Comparison of ENCODE assay signal across 1 cellular context in the genomic region with DNA sequence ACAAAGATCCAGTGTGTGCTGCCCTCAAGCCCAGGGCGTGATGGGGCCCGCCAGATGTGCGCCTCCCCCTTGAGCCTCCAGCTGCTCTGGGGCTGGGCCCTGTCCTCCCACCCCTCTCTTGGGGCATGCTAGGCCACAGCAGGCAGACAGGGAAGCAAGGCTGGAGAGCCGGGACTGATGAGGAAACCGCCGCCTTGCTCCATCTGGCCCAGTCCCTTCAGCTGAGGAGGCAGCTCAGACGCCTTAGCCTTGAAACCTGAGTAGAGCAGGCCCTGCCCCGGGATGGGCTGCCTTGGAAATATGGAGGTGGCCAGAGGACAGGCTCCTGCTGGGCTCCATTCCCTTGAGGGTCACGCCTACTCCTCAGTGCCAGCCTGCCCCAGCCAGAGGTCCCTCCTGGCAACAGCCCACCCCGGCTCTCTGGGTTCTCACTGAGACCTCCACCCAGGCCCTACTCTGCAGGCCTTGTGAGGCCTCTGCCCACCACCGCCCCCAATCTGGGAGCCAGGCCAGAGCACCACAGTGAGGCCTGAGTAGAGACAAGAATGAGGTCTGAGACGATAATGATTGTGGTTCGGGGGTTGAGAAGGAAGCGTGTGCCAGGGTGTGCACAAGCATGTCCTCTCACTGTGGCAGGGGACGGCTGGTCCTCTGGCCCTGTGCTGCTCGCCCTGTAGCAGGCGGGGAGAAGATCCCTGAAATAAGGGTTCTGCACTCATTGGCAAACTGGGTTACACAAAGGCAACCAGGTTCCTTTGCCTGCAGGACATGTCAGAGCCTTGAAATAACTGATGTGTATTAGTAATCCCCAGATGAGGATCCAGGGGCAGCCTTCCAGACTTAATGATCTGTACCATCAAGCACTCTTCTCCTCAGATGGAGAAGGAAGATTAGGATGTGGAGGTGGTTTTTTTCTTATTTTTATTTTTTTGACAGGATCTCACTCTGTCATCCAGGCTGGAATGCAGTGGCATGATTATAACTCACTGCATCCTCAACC.
TF ChIP-seq lines count a peak whose summit lies in the region.

No MANE protein-coding gene starts in this region.

TF ChIP-seq in HEK293, 187 proteins besides CTCF, POLR2A, EP300 and RAD21 (continued from another document):
- TF ChIP-seq, protein P1, sequence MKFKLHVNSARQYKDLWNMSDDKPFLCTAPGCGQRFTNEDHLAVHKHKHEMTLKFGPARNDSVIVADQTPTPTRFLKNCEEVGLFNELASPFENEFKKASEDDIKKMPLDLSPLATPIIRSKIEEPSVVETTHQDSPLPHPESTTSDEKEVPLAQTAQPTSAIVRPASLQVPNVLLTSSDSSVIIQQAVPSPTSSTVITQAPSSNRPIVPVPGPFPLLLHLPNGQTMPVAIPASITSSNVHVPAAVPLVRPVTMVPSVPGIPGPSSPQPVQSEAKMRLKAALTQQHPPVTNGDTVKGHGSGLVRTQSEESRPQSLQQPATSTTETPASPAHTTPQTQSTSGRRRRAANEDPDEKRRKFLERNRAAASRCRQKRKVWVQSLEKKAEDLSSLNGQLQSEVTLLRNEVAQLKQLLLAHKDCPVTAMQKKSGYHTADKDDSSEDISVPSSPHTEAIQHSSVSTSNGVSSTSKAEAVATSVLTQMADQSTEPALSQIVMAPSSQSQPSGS (tag by site-specific recombination; IDR thresholded peaks at IDR 0.05; ENCODE audit: low read depth), result no peak
- 0 out of 2 replicates have a peak, but pooled peaks have one; percentile 19 for TF ChIP-seq ZFP69B (tag by site-specific recombination; IDR thresholded peaks at IDR 0.05)
- TF ChIP-seq, protein P2, sequence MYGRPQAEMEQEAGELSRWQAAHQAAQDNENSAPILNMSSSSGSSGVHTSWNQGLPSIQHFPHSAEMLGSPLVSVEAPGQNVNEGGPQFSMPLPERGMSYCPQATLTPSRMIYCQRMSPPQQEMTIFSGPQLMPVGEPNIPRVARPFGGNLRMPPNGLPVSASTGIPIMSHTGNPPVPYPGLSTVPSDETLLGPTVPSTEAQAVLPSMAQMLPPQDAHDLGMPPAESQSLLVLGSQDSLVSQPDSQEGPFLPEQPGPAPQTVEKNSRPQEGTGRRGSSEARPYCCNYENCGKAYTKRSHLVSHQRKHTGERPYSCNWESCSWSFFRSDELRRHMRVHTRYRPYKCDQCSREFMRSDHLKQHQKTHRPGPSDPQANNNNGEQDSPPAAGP (tag by site-specific recombination; IDR thresholded peaks at IDR 0.05), result 0 out of 2 replicates have a peak, but pooled peaks have one; percentile 1
- TF ChIP-seq, protein P3, sequence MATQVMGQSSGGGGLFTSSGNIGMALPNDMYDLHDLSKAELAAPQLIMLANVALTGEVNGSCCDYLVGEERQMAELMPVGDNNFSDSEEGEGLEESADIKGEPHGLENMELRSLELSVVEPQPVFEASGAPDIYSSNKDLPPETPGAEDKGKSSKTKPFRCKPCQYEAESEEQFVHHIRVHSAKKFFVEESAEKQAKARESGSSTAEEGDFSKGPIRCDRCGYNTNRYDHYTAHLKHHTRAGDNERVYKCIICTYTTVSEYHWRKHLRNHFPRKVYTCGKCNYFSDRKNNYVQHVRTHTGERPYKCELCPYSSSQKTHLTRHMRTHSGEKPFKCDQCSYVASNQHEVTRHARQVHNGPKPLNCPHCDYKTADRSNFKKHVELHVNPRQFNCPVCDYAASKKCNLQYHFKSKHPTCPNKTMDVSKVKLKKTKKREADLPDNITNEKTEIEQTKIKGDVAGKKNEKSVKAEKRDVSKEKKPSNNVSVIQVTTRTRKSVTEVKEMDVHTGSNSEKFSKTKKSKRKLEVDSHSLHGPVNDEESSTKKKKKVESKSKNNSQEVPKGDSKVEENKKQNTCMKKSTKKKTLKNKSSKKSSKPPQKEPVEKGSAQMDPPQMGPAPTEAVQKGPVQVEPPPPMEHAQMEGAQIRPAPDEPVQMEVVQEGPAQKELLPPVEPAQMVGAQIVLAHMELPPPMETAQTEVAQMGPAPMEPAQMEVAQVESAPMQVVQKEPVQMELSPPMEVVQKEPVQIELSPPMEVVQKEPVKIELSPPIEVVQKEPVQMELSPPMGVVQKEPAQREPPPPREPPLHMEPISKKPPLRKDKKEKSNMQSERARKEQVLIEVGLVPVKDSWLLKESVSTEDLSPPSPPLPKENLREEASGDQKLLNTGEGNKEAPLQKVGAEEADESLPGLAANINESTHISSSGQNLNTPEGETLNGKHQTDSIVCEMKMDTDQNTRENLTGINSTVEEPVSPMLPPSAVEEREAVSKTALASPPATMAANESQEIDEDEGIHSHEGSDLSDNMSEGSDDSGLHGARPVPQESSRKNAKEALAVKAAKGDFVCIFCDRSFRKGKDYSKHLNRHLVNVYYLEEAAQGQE (tag by site-specific recombination; IDR thresholded peaks at IDR 0.05), result no peak
- TF ChIP-seq ZFHX2 (tag by site-specific recombination; conservative IDR thresholded peaks at IDR 0.05), result peak; percentile 94
- no peak; the same call in 1 of the 2 replicates for TF ChIP-seq ZIC2 (tag by site-specific recombination; IDR thresholded peaks at IDR 0.05)
- TF ChIP-seq KLF9 (tag by site-specific recombination; IDR thresholded peaks at IDR 0.05; ENCODE audit: low read depth), result no peak
- TF ChIP-seq, protein P4, sequence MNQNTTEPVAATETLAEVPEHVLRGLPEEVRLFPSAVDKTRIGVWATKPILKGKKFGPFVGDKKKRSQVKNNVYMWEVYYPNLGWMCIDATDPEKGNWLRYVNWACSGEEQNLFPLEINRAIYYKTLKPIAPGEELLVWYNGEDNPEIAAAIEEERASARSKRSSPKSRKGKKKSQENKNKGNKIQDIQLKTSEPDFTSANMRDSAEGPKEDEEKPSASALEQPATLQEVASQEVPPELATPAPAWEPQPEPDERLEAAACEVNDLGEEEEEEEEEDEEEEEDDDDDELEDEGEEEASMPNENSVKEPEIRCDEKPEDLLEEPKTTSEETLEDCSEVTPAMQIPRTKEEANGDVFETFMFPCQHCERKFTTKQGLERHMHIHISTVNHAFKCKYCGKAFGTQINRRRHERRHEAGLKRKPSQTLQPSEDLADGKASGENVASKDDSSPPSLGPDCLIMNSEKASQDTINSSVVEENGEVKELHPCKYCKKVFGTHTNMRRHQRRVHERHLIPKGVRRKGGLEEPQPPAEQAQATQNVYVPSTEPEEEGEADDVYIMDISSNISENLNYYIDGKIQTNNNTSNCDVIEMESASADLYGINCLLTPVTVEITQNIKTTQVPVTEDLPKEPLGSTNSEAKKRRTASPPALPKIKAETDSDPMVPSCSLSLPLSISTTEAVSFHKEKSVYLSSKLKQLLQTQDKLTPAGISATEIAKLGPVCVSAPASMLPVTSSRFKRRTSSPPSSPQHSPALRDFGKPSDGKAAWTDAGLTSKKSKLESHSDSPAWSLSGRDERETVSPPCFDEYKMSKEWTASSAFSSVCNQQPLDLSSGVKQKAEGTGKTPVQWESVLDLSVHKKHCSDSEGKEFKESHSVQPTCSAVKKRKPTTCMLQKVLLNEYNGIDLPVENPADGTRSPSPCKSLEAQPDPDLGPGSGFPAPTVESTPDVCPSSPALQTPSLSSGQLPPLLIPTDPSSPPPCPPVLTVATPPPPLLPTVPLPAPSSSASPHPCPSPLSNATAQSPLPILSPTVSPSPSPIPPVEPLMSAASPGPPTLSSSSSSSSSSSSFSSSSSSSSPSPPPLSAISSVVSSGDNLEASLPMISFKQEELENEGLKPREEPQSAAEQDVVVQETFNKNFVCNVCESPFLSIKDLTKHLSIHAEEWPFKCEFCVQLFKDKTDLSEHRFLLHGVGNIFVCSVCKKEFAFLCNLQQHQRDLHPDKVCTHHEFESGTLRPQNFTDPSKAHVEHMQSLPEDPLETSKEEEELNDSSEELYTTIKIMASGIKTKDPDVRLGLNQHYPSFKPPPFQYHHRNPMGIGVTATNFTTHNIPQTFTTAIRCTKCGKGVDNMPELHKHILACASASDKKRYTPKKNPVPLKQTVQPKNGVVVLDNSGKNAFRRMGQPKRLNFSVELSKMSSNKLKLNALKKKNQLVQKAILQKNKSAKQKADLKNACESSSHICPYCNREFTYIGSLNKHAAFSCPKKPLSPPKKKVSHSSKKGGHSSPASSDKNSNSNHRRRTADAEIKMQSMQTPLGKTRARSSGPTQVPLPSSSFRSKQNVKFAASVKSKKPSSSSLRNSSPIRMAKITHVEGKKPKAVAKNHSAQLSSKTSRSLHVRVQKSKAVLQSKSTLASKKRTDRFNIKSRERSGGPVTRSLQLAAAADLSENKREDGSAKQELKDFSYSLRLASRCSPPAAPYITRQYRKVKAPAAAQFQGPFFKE (tag by site-specific recombination; IDR thresholded peaks at IDR 0.05; ENCODE audit: borderline replicate concordance), result no peak
- TF ChIP-seq ZNF24 (tag by site-specific recombination; IDR thresholded peaks at IDR 0.05), result no peak
- no peak for TF ChIP-seq ZNF473 (tag by site-specific recombination; IDR thresholded peaks at IDR 0.05)
- TF ChIP-seq, protein P5, sequence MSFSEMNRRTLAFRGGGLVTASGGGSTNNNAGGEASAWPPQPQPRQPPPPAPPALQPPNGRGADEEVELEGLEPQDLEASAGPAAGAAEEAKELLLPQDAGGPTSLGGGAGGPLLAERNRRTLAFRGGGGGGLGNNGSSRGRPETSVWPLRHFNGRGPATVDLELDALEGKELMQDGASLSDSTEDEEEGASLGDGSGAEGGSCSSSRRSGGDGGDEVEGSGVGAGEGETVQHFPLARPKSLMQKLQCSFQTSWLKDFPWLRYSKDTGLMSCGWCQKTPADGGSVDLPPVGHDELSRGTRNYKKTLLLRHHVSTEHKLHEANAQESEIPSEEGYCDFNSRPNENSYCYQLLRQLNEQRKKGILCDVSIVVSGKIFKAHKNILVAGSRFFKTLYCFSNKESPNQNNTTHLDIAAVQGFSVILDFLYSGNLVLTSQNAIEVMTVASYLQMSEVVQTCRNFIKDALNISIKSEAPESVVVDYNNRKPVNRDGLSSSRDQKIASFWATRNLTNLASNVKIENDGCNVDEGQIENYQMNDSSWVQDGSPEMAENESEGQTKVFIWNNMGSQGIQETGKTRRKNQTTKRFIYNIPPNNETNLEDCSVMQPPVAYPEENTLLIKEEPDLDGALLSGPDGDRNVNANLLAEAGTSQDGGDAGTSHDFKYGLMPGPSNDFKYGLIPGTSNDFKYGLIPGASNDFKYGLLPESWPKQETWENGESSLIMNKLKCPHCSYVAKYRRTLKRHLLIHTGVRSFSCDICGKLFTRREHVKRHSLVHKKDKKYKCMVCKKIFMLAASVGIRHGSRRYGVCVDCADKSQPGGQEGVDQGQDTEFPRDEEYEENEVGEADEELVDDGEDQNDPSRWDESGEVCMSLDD (tag by site-specific recombination; IDR thresholded peaks at IDR 0.05), result no peak
- TF ChIP-seq ZNF555 (tag by site-specific recombination; conservative IDR thresholded peaks at IDR 0.05), result no peak
- no peak for TF ChIP-seq ZNF266 (tag by site-specific recombination; IDR thresholded peaks at IDR 0.05; ENCODE audit: low read depth)
- TF ChIP-seq ZNF292 (tag by site-specific recombination; IDR thresholded peaks at IDR 0.05; ENCODE audit: borderline replicate concordance, low read depth), result no peak
- TF ChIP-seq, protein P6, sequence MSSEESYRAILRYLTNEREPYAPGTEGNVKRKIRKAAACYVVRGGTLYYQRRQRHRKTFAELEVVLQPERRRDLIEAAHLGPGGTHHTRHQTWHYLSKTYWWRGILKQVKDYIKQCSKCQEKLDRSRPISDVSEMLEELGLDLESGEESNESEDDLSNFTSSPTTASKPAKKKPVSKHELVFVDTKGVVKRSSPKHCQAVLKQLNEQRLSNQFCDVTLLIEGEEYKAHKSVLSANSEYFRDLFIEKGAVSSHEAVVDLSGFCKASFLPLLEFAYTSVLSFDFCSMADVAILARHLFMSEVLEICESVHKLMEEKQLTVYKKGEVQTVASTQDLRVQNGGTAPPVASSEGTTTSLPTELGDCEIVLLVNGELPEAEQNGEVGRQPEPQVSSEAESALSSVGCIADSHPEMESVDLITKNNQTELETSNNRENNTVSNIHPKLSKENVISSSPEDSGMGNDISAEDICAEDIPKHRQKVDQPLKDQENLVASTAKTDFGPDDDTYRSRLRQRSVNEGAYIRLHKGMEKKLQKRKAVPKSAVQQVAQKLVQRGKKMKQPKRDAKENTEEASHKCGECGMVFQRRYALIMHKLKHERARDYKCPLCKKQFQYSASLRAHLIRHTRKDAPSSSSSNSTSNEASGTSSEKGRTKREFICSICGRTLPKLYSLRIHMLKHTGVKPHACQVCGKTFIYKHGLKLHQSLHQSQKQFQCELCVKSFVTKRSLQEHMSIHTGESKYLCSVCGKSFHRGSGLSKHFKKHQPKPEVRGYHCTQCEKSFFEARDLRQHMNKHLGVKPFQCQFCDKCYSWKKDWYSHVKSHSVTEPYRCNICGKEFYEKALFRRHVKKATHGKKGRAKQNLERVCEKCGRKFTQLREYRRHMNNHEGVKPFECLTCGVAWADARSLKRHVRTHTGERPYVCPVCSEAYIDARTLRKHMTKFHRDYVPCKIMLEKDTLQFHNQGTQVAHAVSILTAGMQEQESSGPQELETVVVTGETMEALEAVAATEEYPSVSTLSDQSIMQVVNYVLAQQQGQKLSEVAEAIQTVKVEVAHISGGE (tag by site-specific recombination; conservative IDR thresholded peaks at IDR 0.05; ENCODE audit: low read depth), result no peak
- no peak for TF ChIP-seq ZNF510 (tag by site-specific recombination; IDR thresholded peaks at IDR 0.05; ENCODE audit: insufficient replicate concordance)
- no peak for TF ChIP-seq ZNF114 (tag by site-specific recombination; IDR thresholded peaks at IDR 0.05)
- TF ChIP-seq ZNF354C (tag by site-specific recombination; IDR thresholded peaks at IDR 0.05; ENCODE audit: borderline replicate concordance, low read depth), result no peak
- TF ChIP-seq ZNF654 (tag by site-specific recombination; IDR thresholded peaks at IDR 0.05; ENCODE audit: low read depth), result no peak
- TF ChIP-seq KLF1 (tag by site-specific recombination; IDR thresholded peaks at IDR 0.05), result peak; percentile 78
- no peak for TF ChIP-seq ZNF558 (tag by site-specific recombination; IDR thresholded peaks at IDR 0.05)
- no peak for TF ChIP-seq SALL2 (tag by site-specific recombination; IDR thresholded peaks at IDR 0.05; ENCODE audit: borderline replicate concordance)
- no peak for TF ChIP-seq ZBTB21 (tag by site-specific recombination; IDR thresholded peaks at IDR 0.05)
